ENCODE assay signal across 14 cellular contexts in genomic region chr5:131258733-131259132, GRCh38. TPM values are rescaled to one million over a fixed set of nuclear protein-coding genes. Genes with fewer than 3 reads are reported as not detected.
DNase-seq lines count a peak whose midpoint lies in the region; ATAC-seq and TF ChIP-seq lines count a peak whose summit lies in the region.
"Had no signal": no experiment of that assay in that cellular context is flagged by ENCODE, and none has a peak within 500 bp of the region (broad histone marks: within the 10 kb centered on the region; RNA-seq: fewer than 3 reads in every experiment).

No MANE protein-coding gene starts in this region.

- no peak overlapping the region for H3K4me3 ChIP-seq in psoas muscle
- H3K4me3 ChIP-seq: vagina had no signal

- POLR2A ChIA-PET in T-cell (lab: Charles Lee) = interaction anchor here (0.6 to 1.8 kb wide), 10 partner anchors 7 to 137 kb away, joined by 3 to 5 read pairs (median 4); no protein-coding TSS in a partner anchor

- no peaks in the 10 kb centered on the region for H3K27me3 ChIP-seq in psoas muscle (ENCODE audit: insufficient read depth in 3 of 3, low read length in 2 of 3)
- H3K27me3 ChIP-seq: vagina had no signal

- no peak overlapping the region for H3K27ac ChIP-seq in psoas muscle
- H3K27ac ChIP-seq: vagina had no signal

- H3K4me1 Mint-ChIP-seq in activated T-cell treated with anti-CD3 and anti-CD28 coated beads, Interleukin-2, amount 50 U/mL, for 72 hours (ENCODE audit: low read depth) = peaks cover 85% of the 10 kb centered on the region
- H3K4me1 Mint-ChIP-seq in T-cell (peaks cover 76 to 84% (median 84%) of the 10 kb centered on the region in 3 donors), type B pancreatic cell (ENCODE audit: unreplicated experiment) (peaks cover 4% of the 10 kb centered on the region)
- H3K4me1 Mint-ChIP-seq in effector memory CD8-positive, alpha-beta T cell (ENCODE audit: low read depth in 2 of 2) = peaks cover 46 to 74% of the 10 kb centered on the region in 2 donors

- H3K36me3 ChIP-seq in psoas muscle (ENCODE audit: insufficient read depth in 1 of 2, low read depth in 1 of 2) = no peaks in the 10 kb centered on the region
- H3K36me3 ChIP-seq: vagina had no signal

- H3K36me3 Mint-ChIP-seq in activated T-cell treated with anti-CD3 and anti-CD28 coated beads, Interleukin-2, amount 50 U/mL, for 72 hours (ENCODE audit: insufficient read depth in 2 of 2) = peaks cover 0 to 18% of the 10 kb centered on the region in 2 donors
- H3K36me3 Mint-ChIP-seq in T-cell (peaks cover 23% of the 10 kb centered on the region), type B pancreatic cell (no peaks in the 10 kb centered on the region)
- peaks cover 56% of the 10 kb centered on the region for H3K36me3 Mint-ChIP-seq in effector memory CD8-positive, alpha-beta T cell (ENCODE audit: insufficient read depth)

- CTCF ChIA-PET in T-cell (lab: Charles Lee) = interaction anchor here (0.6 to 2.3 kb wide), 5 partner anchors 22 to 123 kb away, joined by 3 to 14 read pairs (median 3); no protein-coding TSS in a partner anchor

- TF ChIP-seq CTCF in type B pancreatic cell (conservative IDR thresholded peaks at IDR 0.05) (no peak), psoas muscle (IDR thresholded peaks at IDR 0.05) (no peak)

- no peaks in the 10 kb centered on the region for H3K9me3 ChIP-seq in psoas muscle
- H3K9me3 ChIP-seq: vagina had no signal

- H3K27ac Mint-ChIP-seq in activated T-cell treated with anti-CD3 and anti-CD28 coated beads, Interleukin-2, amount 50 U/mL, for 72 hours = peak overlapping the region; percentile 97
- H3K27ac Mint-ChIP-seq in T-cell = peak overlapping the region; percentile 92 to 98
- peak overlapping the region; percentile 81 to 92 for H3K27ac Mint-ChIP-seq in effector memory CD8-positive, alpha-beta T cell
- peak overlapping the region; percentile 14 for H3K27ac Mint-ChIP-seq in type B pancreatic cell

- H3K9me3 Mint-ChIP-seq in activated T-cell treated with anti-CD3 and anti-CD28 coated beads, Interleukin-2, amount 50 U/mL, for 72 hours = no peaks in the 10 kb centered on the region
- H3K9me3 Mint-ChIP-seq in T-cell = no peaks in the 10 kb centered on the region
- H3K9me3 Mint-ChIP-seq in effector memory CD8-positive, alpha-beta T cell = no peaks in the 10 kb centered on the region
- no peaks in the 10 kb centered on the region for H3K9me3 Mint-ChIP-seq in type B pancreatic cell

- intact Hi-C loops in psoas muscle (cut with DNase I) = no loop called here

- ATAC-seq in activated T-cell treated with anti-CD3 and anti-CD28 coated beads, Interleukin-2, amount 50 U/mL, for 72 hours (replicated peaks in 1 of 2) = no peak
- ATAC-seq in T-cell (replicated peaks in 1 of 4) (no peak), GM18502 (IDR thresholded peaks at IDR 0.05; ENCODE audit: poor library complexity, unreplicated experiment) (no peak), psoas muscle (no peak), GM21528 (IDR thresholded peaks at IDR 0.05; ENCODE audit: low FRiP score, unreplicated experiment) (no peak)
- ATAC-seq in effector memory CD8-positive, alpha-beta T cell (replicated peaks) = no peak

- H3K4me3 Mint-ChIP-seq in activated T-cell treated with anti-CD3 and anti-CD28 coated beads, Interleukin-2, amount 50 U/mL, for 72 hours = peak overlapping the region; percentile 78 to 82
- H3K4me3 Mint-ChIP-seq in T-cell (peak overlapping the region; percentile 67 to 79 (median 75)), type B pancreatic cell (no peak overlapping the region)
- peak overlapping the region; percentile 72 to 93 for H3K4me3 Mint-ChIP-seq in effector memory CD8-positive, alpha-beta T cell

- no peaks in the 10 kb centered on the region for H3K27me3 Mint-ChIP-seq in activated T-cell treated with anti-CD3 and anti-CD28 coated beads, Interleukin-2, amount 50 U/mL, for 72 hours (ENCODE audit: low read depth)
- H3K27me3 Mint-ChIP-seq in T-cell = no peaks in the 10 kb centered on the region
- H3K27me3 Mint-ChIP-seq in effector memory CD8-positive, alpha-beta T cell = no peaks in the 10 kb centered on the region
- H3K27me3 Mint-ChIP-seq in type B pancreatic cell = no peaks in the 10 kb centered on the region

- no peak for DNase-seq in activated T-cell treated with anti-CD3 and anti-CD28 coated beads, Interleukin-2, amount 50 U/mL, for 72 hours
- no peak for DNase-seq in activated T-cell treated with anti-CD3 and anti-CD28 coated beads, Interleukin-2, amount 50 U/mL, for 1 hour
- no peak for DNase-seq in T-cell
- DNase-seq in effector memory CD8-positive, alpha-beta T cell = no peak
- no peak for DNase-seq in type B pancreatic cell (ENCODE audit: extremely low spot score, unreplicated experiment)
- no peak for DNase-seq in psoas muscle
- DNase-seq: central memory CD4-positive, alpha-beta T cell; GOT3; NCI-H1092; NCI-H226; RPMI8226 had no signal

- peaks cover 11% of the 10 kb centered on the region for H3K4me1 ChIP-seq in psoas muscle

- 59 to 68% (median 66%) methylated on average over 2 of the region's 2 CpGs for WGBS in psoas muscle, 3 donors

RNA-seq across cellular contexts. Expression of gene CDC42SE2, which starts 5.1 kb away (rescaled TPM):
- total RNA-seq in activated T-cell treated with anti-CD3 and anti-CD28 coated beads, Interleukin-2, amount 50 U/mL, for 72 hours = 100 to 1,000 TPM; 147 to 151 TPM
- total RNA-seq in T-cell (100 to 1,000 TPM; 229 to 259 (median 238) TPM), type B pancreatic cell (ENCODE audit: low replicate concordance) (26.0 and 27.8 TPM in 2 replicates), psoas muscle (10 to 100 TPM in 3 of 4 donors, 1 to 10 TPM in 1; 8.5 to 11.9 (median 10.5) TPM)
- polyA plus RNA-seq in psoas muscle = 10 to 100 TPM in 1 of 3 donors, 1 to 10 TPM in 2; 8.9 to 39.2 (median 9.6) TPM

Comparison
In these comparisons a context has a peak if more than half of its experiments do, and no peak if none do; other contexts are left out.
1. H3K27ac Mint-ChIP-seq: peak in every context shown above with its lines; median percentile 97 in activated T-cell treated with anti-CD3 and anti-CD28 coated beads, Interleukin-2, amount 50 U/mL, for 72 hours; 95 in T-cell; 86 in effector memory CD8-positive, alpha-beta T cell; 14 in type B pancreatic cell.